In genomic region chr10:11725912-11726311, GRCh38 we compare ENCODE assay signal across 20 cellular contexts. TPM values are rescaled to one million over a fixed set of nuclear protein-coding genes. Genes with fewer than 3 reads are reported as not detected.
"Had no signal": no experiment of that assay in that cellular context is flagged by ENCODE, and none has a peak within 500 bp of the region (broad histone marks: within the 10 kb centered on the region; RNA-seq: fewer than 3 reads in every experiment).

No MANE protein-coding gene starts in this region.

- H3K9me3 ChIP-seq: colonic mucosa, esophagus squamous epithelium, gastrocnemius medialis, lower lobe of right lung had no signal

- H3K4me1 ChIP-seq: colonic mucosa, esophagus squamous epithelium, gastrocnemius medialis, lower lobe of right lung, parathyroid adenoma had no signal

- H3K27me3 Mint-ChIP-seq: activated B cell treated with CpG ODN at 0.5 μM for 24 hours had no signal

- H3K27me3 ChIP-seq: colonic mucosa, esophagus squamous epithelium, gastrocnemius medialis, upper lobe of left lung had no signal

- ATAC-seq: gastrocnemius medialis had no signal

- H3K9ac ChIP-seq: parathyroid adenoma had no signal

- H3K27ac Mint-ChIP-seq: activated CD4-positive, alpha-beta T cell treated with anti-CD3 and anti-CD28 coated beads for 36 hours; activated naive CD4-positive, alpha-beta T cell treated with anti-CD3 and anti-CD28 coated beads for 36 hours; activated naive CD8-positive, alpha-beta T cell treated with anti-CD3 and anti-CD28 coated beads, Interleukin-2, amount 10 ng/mL, durations not matched to agents 7 days and 5 days; activated T-helper 2 cell treated with anti-CD3 and anti-CD28 coated beads, Interferon-gamma antibody, Interleukin-2, Interleukin-4, amounts not matched to agents 10 μg/mL and 5 μg/mL and 100 μg/mL, durations not matched to agents 14 hours and 24 hours and 36 hours; T-helper 1 cell treated with Interleukin-12 subunit alpha and Interleukin-12 subunit beta and Interleukin-4 antibody, amounts not matched to agents 30 μg/mL and 1 μg/mL, for 36 hours had no signal

- H3K4me3 ChIP-seq: colonic mucosa, esophagus squamous epithelium, gastrocnemius medialis, lower lobe of right lung, mucosa of descending colon, upper lobe of left lung had no signal

- H3K27ac ChIP-seq: colonic mucosa, esophagus squamous epithelium, gastrocnemius medialis, lower lobe of right lung, parathyroid adenoma, upper lobe of left lung had no signal

- H3K4me3 Mint-ChIP-seq: activated B cell treated with CpG ODN at 0.5 μM for 24 hours; activated CD4-positive, alpha-beta T cell treated with anti-CD3 and anti-CD28 coated beads for 36 hours; activated naive CD4-positive, alpha-beta T cell treated with anti-CD3 and anti-CD28 coated beads for 36 hours; activated naive CD8-positive, alpha-beta T cell treated with anti-CD3 and anti-CD28 coated beads, Interleukin-2, amount 10 ng/mL, durations not matched to agents 7 days and 5 days; activated T-cell treated with anti-CD3 and anti-CD28 coated beads, Interleukin-2, amount 50 U/mL, for 4 hours; nephron progenitor cell; T-helper 1 cell treated with Interleukin-12 subunit alpha and Interleukin-12 subunit beta and Interleukin-4 antibody, amounts not matched to agents 30 μg/mL and 1 μg/mL, for 36 hours had no signal

- H3K36me3 Mint-ChIP-seq: activated naive CD8-positive, alpha-beta T cell treated with anti-CD3 and anti-CD28 coated beads, Interleukin-2, amount 10 ng/mL, durations not matched to agents 7 days and 5 days had no signal

- H3K36me3 ChIP-seq: colonic mucosa, esophagus squamous epithelium, gastrocnemius medialis, lower lobe of right lung, upper lobe of left lung had no signal

- DNase-seq: activated B cell treated with CpG ODN at 0.5 μM for 24 hours; activated CD4-positive, alpha-beta T cell treated with anti-CD3 and anti-CD28 coated beads for 36 hours; activated CD4-positive, alpha-beta T cell treated with anti-CD3 and anti-CD28 coated beads, Interleukin-2, amount 50 U/mL, for 4 hours; activated CD8-positive, alpha-beta memory T cell treated with anti-CD3 and anti-CD28 coated beads, Interleukin-2, amount 50 U/mL, for 48 hours; activated naive CD8-positive, alpha-beta T cell treated with anti-CD3 and anti-CD28 coated beads, Interleukin-2, amount 10 ng/mL, durations not matched to agents 7 days and 5 days; activated T-cell treated with anti-CD3 and anti-CD28 coated beads, Interleukin-2, amount 50 U/mL, for 4 hours; esophagus squamous epithelium; gastrocnemius medialis; lower lobe of right lung; nephron progenitor cell; stimulated activated CD4-positive, alpha-beta T cell treated with anti-CD3 and anti-CD28 coated beads, Interleukin-2, amount 100 ng/mL, for 48 hours; stimulated activated naive CD4-positive, alpha-beta T cell treated with Interleukin-2 at 50 U/mL for 16 hours; T1000 had no signal

- H3K79me2 ChIP-seq: parathyroid adenoma had no signal

RNA-seq across cellular contexts. Expression of gene ECHDC3, which starts 16.3 kb away (rescaled TPM):
- total RNA-seq: activated T-helper 2 cell treated with anti-CD3 and anti-CD28 coated beads, Interferon-gamma antibody, Interleukin-2, Interleukin-4, amounts not matched to agents 10 μg/mL and 5 μg/mL and 100 μg/mL, durations not matched to agents 14 hours and 24 hours and 36 hours had no signal
